In genomic region chr17:44248220-44248529, GRCh38 we compare ENCODE assay signal across 20 cellular contexts. TPM values are rescaled to one million over a fixed set of nuclear protein-coding genes. Genes with fewer than 3 reads are reported as not detected.
"Had no signal": no experiment of that assay in that cellular context is flagged by ENCODE, and none has a peak within 500 bp of the region (broad histone marks: within the 10 kb centered on the region; RNA-seq: fewer than 3 reads in every experiment).

No MANE protein-coding gene starts in this region.

- ATAC-seq: gastroesophageal sphincter had no signal

- H3K27ac ChIP-seq: brain microvascular endothelial cell, gastroesophageal sphincter, right atrium auricular region, skin epidermis, suprapubic skin had no signal

- H3K4me3 ChIP-seq: gastroesophageal sphincter, heart right ventricle, right atrium auricular region, skin epidermis, suprapubic skin had no signal

- DNase-seq: activated CD4-positive, alpha-beta memory T cell treated with anti-CD3 and anti-CD28 coated beads, Interleukin-2, amount 10 ng/mL, durations not matched to agents 7 days and 5 days; activated CD4-positive, alpha-beta T cell treated with anti-CD3 and anti-CD28 coated beads for 1 hour; activated gamma-delta T cell treated with Interleukin-2 at 50 U/mL for 16 hours; anterior cingulate cortex; brain microvascular endothelial cell; cortex of kidney; effector memory CD4-positive, alpha-beta T cell; occipital lobe; stimulated activated CD4-positive, alpha-beta T cell treated with anti-CD3 and anti-CD28 coated beads, Interleukin-15, amount 100 ng/mL, for 24 hours; stimulated activated CD4-positive, alpha-beta T cell treated with anti-CD3 and anti-CD28 coated beads, Interleukin-4, amount 100 ng/mL, for 1 hour; stimulated activated naive CD4-positive, alpha-beta T cell treated with Interleukin-2 at 50 U/mL for 16 hours; trophoblast cell had no signal

- H3K27me3 ChIP-seq: brain microvascular endothelial cell, gastroesophageal sphincter, heart right ventricle, right atrium auricular region, suprapubic skin had no signal

- H3K36me3 ChIP-seq: brain microvascular endothelial cell, gastroesophageal sphincter, heart right ventricle, right atrium auricular region, suprapubic skin had no signal

- H3K9me3 ChIP-seq: gastroesophageal sphincter, heart right ventricle, right atrium auricular region, suprapubic skin had no signal

RNA-seq across cellular contexts. Expression of gene SLC4A1, which starts 19.8 kb away (rescaled TPM):
- total RNA-seq: activated CD4-positive, alpha-beta memory T cell treated with anti-CD3 and anti-CD28 coated beads, Interleukin-2, amount 10 ng/mL, durations not matched to agents 7 days and 5 days; epithelial cell of proximal tubule; lung microvascular endothelial cell; progenitor cell of endocrine pancreas had no signal
